ENCODE assay signal across 8 cellular contexts in the genomic region with DNA sequence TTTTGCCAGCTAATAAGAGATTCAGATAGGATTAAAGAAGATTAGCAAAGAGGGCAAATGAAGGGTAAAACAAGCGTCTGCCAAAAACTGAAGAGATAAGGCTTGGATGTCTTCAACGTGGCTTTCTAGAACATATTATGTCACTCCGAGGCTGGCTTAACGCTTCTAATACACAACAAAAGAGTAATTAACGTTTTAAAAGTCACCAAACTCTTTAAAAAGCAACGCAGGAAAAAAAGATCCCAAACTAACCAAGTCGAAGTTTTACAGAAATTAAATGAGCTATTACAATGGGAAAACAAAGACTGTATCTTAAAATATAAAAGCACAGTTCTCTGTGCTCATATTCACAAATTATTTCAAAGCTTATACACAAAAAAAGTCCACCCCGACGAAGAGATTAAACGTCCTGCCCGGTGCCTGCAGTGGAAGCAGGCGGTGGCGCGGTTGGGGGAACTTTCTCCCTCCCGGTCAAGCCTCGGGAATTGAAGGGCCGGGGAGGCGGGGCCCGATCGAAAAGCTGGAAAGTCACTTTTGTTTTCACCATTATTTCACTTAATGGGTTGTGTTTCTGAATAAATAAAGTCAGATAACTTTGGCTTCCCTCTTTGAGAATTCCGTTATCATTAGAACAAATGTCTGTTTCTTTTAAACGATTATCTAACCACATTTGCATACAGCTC. TPM values are rescaled to one million over a fixed set of nuclear protein-coding genes. Genes with fewer than 3 reads are reported as not detected.
DNase-seq lines count a peak whose midpoint lies in the region; ATAC-seq and TF ChIP-seq lines count a peak whose summit lies in the region.

No MANE protein-coding gene starts in this region.

- no peak for ATAC-seq in CD4-positive, alpha-beta T cell (ENCODE audit: poor library complexity)
- ATAC-seq in heart left ventricle (peak in 2 of 4 donors; percentile 32 to 38), HG03097 (IDR thresholded peaks at IDR 0.05; ENCODE audit: low FRiP score, unreplicated experiment) (no peak)

- peaks cover 66% of the 10 kb centered on the region for H3K27me3 Mint-ChIP-seq in CD4-positive, alpha-beta T cell
- peaks cover 70% of the 10 kb centered on the region for H3K27me3 Mint-ChIP-seq in activated T-cell treated with anti-CD3 and anti-CD28 coated beads, Interleukin-2, amount 50 U/mL, for 24 hours

- peak overlapping the region; percentile 56 for H3K9ac ChIP-seq in parathyroid adenoma

- in situ Hi-C loops in GM13977 (cut with MboI; ENCODE audit: low pct_unique_long_range_greater_than_20kb, low sequenced_read_pairs, unreplicated experiment) = no loop called here

- intact Hi-C loops in CD4-positive, alpha-beta T cell (cut with DNase I, micrococcal nuclease) = loop anchor here in 1 of 2 experiments (5.0 to 10.0 kb wide), 2 partner anchors 432 to 700 kb away; a partner anchor contains a TSS
- intact Hi-C loops in heart left ventricle (cut with DNase I) = no loop called here

- peaks cover 12% of the 10 kb centered on the region for H3K79me2 ChIP-seq in parathyroid adenoma

- no peak for TF ChIP-seq CTCF in CD4-positive, alpha-beta T cell (IDR thresholded peaks at IDR 0.05)
- no peak for TF ChIP-seq CTCF in HL-60 (IDR thresholded peaks at IDR 0.05; ENCODE audit: insufficient read depth, low read length)
- TF ChIP-seq CTCF in heart left ventricle (IDR thresholded peaks at IDR 0.05) = no peak
- TF ChIP-seq CTCF in parathyroid adenoma (IDR thresholded peaks at IDR 0.05) = no peak
- no peak for TF ChIP-seq CTCF in GM13977 (IDR thresholded peaks at IDR 0.05; ENCODE audit: extremely low read depth, insufficient read depth, missing control alignments)

- CTCF ChIA-PET in CD4-positive, alpha-beta T cell (lab: Charles Lee) = no interaction called here

- TF ChIP-seq POLR2A in heart left ventricle (IDR thresholded peaks at IDR 0.05) = no peak

- 1 to 2% (median 2%) methylated on average over 22 of the region's 22 CpGs for WGBS in heart left ventricle, 4 donors

- H3K27ac Mint-ChIP-seq in CD4-positive, alpha-beta T cell = no peak overlapping the region
- peak overlapping the region; percentile 74 for H3K27ac Mint-ChIP-seq in activated T-cell treated with anti-CD3 and anti-CD28 coated beads, Interleukin-2, amount 50 U/mL, for 24 hours

- H3K36me3 Mint-ChIP-seq in CD4-positive, alpha-beta T cell (ENCODE audit: low read depth) = no peaks in the 10 kb centered on the region
- H3K36me3 Mint-ChIP-seq in activated T-cell treated with anti-CD3 and anti-CD28 coated beads, Interleukin-2, amount 50 U/mL, for 24 hours (ENCODE audit: low read depth) = no peaks in the 10 kb centered on the region

- H3K9me3 Mint-ChIP-seq in CD4-positive, alpha-beta T cell = peaks cover 8% of the 10 kb centered on the region
- H3K9me3 Mint-ChIP-seq in activated T-cell treated with anti-CD3 and anti-CD28 coated beads, Interleukin-2, amount 50 U/mL, for 24 hours = peaks cover 6% of the 10 kb centered on the region

- peak overlapping the region; percentile 70 for H3K4me3 Mint-ChIP-seq in CD4-positive, alpha-beta T cell
- peak overlapping the region; percentile 75 for H3K4me3 Mint-ChIP-seq in activated T-cell treated with anti-CD3 and anti-CD28 coated beads, Interleukin-2, amount 50 U/mL, for 24 hours

- H3K4me1 Mint-ChIP-seq in CD4-positive, alpha-beta T cell (ENCODE audit: low read depth) = peaks cover 21% of the 10 kb centered on the region
- H3K4me1 Mint-ChIP-seq in activated T-cell treated with anti-CD3 and anti-CD28 coated beads, Interleukin-2, amount 50 U/mL, for 24 hours (ENCODE audit: low read depth) = peaks cover 27% of the 10 kb centered on the region

- no peak overlapping the region for H3K27ac ChIP-seq in CD4-positive, alpha-beta T cell (ENCODE audit: low read depth, low read length)
- H3K27ac ChIP-seq in HL-60 (replicated peaks) (no peak overlapping the region), heart left ventricle (peak overlapping the region in 4 of 12 donors; percentile 14 to 74 (median 38)), parathyroid adenoma (peak overlapping the region; percentile 94)

- peak overlapping the region; percentile 82 for H3K4me2 ChIP-seq in parathyroid adenoma (ENCODE audit: low read length)

- peaks cover 0 to 22% (median 6%) of the 10 kb centered on the region in 12 donors for H3K4me1 ChIP-seq in heart left ventricle
- H3K4me1 ChIP-seq in parathyroid adenoma = peaks cover 21% of the 10 kb centered on the region

- peaks cover 48% of the 10 kb centered on the region for H3K27me3 ChIP-seq in CD4-positive, alpha-beta T cell (ENCODE audit: control insufficient read depth, insufficient read depth, low read length)
- no peaks in the 10 kb centered on the region for H3K27me3 ChIP-seq in HL-60 (ENCODE audit: insufficient read depth, poor library complexity, severe bottlenecking)
- peaks cover 0 to 17% (median 0%) of the 10 kb centered on the region in 9 donors for H3K27me3 ChIP-seq in heart left ventricle
- no peaks in the 10 kb centered on the region for H3K27me3 ChIP-seq in parathyroid adenoma (ENCODE audit: control insufficient read depth, insufficient read depth, low read length)

- H3K4me3 ChIP-seq in HL-60 (replicated peaks; ENCODE audit: insufficient read depth, low read length) = peak overlapping the region; percentile 68
- H3K4me3 ChIP-seq in heart left ventricle = peak overlapping the region; percentile 59 to 91 (median 70)
- peak overlapping the region; percentile 77 for H3K4me3 ChIP-seq in parathyroid adenoma (ENCODE audit: low read depth, low read length)

- peaks cover 3% of the 10 kb centered on the region for H3K9me3 ChIP-seq in CD4-positive, alpha-beta T cell (ENCODE audit: control insufficient read depth, low read length)
- H3K9me3 ChIP-seq in heart left ventricle = no peaks in the 10 kb centered on the region
- no peaks in the 10 kb centered on the region for H3K9me3 ChIP-seq in parathyroid adenoma (ENCODE audit: control insufficient read depth, low read length)

- POLR2A ChIA-PET in CD4-positive, alpha-beta T cell (lab: Charles Lee) = interaction anchor here (1.5 kb wide), 1 partner anchor 142 kb away, joined by 4 read pairs; a partner anchor contains a TSS

- no peak for DNase-seq in CD4-positive, alpha-beta T cell
- no peak for DNase-seq in HL-60 (ENCODE audit: low read depth in 1 of 2, low spot score in 1 of 2)
- DNase-seq in activated T-cell treated with anti-CD3 and anti-CD28 coated beads, Interleukin-2, amount 50 U/mL, for 24 hours = peak; percentile 36
- DNase-seq in heart left ventricle = peak; percentile 28 to 66 (median 36)
- DNase-seq in GOT3 (lab: John Stamatoyannopoulos, UW) = no peak
- DNase-seq in GM13977 (ENCODE audit: low spot score) = no peak

- H3K36me3 ChIP-seq in heart left ventricle (no peaks in the 10 kb centered on the region), parathyroid adenoma (ENCODE audit: control insufficient read depth, insufficient read depth, low read length) (no peaks in the 10 kb centered on the region)

- H2AFZ ChIP-seq in parathyroid adenoma = peak overlapping the region; percentile 77

RNA-seq across cellular contexts. Expression of a gene that starts 1.2 kb away (rescaled TPM):
- total RNA-seq in CD4-positive, alpha-beta T cell = under 1 TPM; 0.47 to 0.73 TPM
- total RNA-seq in heart left ventricle = under 1 TPM in 5 of 9 donors, not detected in 4; 0.12 to 0.36 (median 0.16) TPM
- under 1 TPM in 1 of 2 donors, not detected in 1; 0.04 TPM for polyA plus RNA-seq in heart left ventricle

RNA-seq across cellular contexts. Expression of a gene that starts 44.7 kb away (rescaled TPM):
- not detected for total RNA-seq in CD4-positive, alpha-beta T cell
- not detected for total RNA-seq in heart left ventricle
- not detected for polyA plus RNA-seq in heart left ventricle

RNA-seq across cellular contexts. Expression of a gene that starts 49.7 kb away (rescaled TPM):
- total RNA-seq in CD4-positive, alpha-beta T cell = under 1 TPM in 1 of 2 experiments, not detected in 1; 0.36 TPM
- 1 to 10 TPM in 1 of 9 donors, under 1 TPM in 7, not detected in 1; 0.24 to 1.3 (median 0.51) TPM for total RNA-seq in heart left ventricle
- under 1 TPM; 0.10 to 0.50 TPM for polyA plus RNA-seq in heart left ventricle

Comparison
In these comparisons a context has a peak if more than half of its experiments do, and no peak if none do; other contexts are left out.
1. DNase-seq: peak in activated T-cell treated with anti-CD3 and anti-CD28 coated beads, Interleukin-2, amount 50 U/mL, for 24 hours (single experiment) and heart left ventricle (5 of 5); none in CD4-positive, alpha-beta T cell (0 of 10), HL-60 (0 of 2), GOT3 (single experiment) and GM13977 (single experiment).
2. Peak in every context shown above with its lines, with median percentiles within 50 percentile points of each other: H3K4me3 ChIP-seq.